1 cellular context compared by ENCODE assay signal in genomic region chr13:103726808-103727207, GRCh38.
TF ChIP-seq lines count a peak whose summit lies in the region.

No MANE protein-coding gene starts in this region.

TF ChIP-seq in HepG2, 621 proteins besides CTCF, POLR2A, EP300 and RAD21 (continued from another document):
- TF ChIP-seq, protein P1, sequence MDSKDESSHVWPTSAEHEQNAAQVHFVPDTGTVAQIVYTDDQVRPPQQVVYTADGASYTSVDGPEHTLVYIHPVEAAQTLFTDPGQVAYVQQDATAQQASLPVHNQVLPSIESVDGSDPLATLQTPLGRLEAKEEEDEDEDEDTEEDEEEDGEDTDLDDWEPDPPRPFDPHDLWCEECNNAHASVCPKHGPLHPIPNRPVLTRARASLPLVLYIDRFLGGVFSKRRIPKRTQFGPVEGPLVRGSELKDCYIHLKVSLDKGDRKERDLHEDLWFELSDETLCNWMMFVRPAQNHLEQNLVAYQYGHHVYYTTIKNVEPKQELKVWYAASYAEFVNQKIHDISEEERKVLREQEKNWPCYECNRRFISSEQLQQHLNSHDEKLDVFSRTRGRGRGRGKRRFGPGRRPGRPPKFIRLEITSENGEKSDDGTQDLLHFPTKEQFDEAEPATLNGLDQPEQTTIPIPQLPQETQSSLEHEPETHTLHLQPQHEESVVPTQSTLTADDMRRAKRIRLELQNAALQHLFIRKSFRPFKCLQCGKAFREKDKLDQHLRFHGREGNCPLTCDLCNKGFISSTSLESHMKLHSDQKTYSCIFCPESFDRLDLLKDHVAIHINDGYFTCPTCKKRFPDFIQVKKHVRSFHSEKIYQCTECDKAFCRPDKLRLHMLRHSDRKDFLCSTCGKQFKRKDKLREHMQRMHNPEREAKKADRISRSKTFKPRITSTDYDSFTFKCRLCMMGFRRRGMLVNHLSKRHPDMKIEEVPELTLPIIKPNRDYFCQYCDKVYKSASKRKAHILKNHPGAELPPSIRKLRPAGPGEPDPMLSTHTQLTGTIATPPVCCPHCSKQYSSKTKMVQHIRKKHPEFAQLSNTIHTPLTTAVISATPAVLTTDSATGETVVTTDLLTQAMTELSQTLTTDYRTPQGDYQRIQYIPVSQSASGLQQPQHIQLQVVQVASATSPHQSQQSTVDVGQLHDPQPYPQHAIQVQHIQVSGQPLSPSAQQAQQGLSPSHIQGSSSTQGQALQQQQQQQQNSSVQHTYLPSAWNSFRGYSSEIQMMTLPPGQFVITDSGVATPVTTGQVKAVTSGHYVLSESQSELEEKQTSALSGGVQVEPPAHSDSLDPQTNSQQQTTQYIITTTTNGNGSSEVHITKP (CRISPR knock-in tag; IDR thresholded peaks at IDR 0.05; ENCODE audit: low read depth), result no peak
- TF ChIP-seq, protein P2, sequence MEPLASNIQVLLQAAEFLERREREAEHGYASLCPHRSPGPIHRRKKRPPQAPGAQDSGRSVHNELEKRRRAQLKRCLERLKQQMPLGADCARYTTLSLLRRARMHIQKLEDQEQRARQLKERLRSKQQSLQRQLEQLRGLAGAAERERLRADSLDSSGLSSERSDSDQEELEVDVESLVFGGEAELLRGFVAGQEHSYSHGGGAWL (CRISPR knock-in tag; IDR thresholded peaks at IDR 0.05), result no peak
- TF ChIP-seq ZNF232 (CRISPR knock-in tag; IDR thresholded peaks at IDR 0.05; ENCODE audit: borderline replicate concordance) (no peak), GABPB1 (CRISPR knock-in tag; IDR thresholded peaks at IDR 0.05) (no peak)
- TF ChIP-seq, protein P3, sequence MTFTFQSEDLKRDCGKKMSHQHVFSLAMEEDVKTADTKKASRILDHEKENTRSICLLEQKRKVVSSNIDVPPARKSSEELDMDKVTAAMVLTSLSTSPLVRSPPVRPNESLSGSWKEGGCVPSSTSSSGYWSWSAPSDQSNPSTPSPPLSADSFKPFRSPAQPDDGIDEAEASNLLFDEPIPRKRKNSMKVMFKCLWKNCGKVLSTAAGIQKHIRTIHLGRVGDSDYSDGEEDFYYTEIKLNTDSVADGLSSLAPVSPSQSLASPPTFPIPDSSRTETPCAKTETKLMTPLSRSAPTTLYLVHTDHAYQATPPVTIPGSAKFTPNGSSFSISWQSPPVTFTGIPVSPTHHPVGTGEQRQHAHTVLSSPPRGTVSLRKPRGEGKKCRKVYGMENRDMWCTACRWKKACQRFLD (CRISPR knock-in tag; IDR thresholded peaks at IDR 0.05; ENCODE audit: borderline replicate concordance), result no peak
